In genomic region chr9:109035684-109036423, GRCh38 we compare ENCODE assay signal across 10 cellular contexts. TPM values are rescaled to one million over a fixed set of nuclear protein-coding genes. Genes with fewer than 3 reads are reported as not detected.
DNase-seq lines count a peak whose midpoint lies in the region; TF ChIP-seq lines count a peak whose summit lies in the region.
"Had no signal": no experiment of that assay in that cellular context is flagged by ENCODE, and none has a peak within 500 bp of the region (broad histone marks: within the 10 kb centered on the region; RNA-seq: fewer than 3 reads in every experiment).

No MANE protein-coding gene starts in this region.

- TF ChIP-seq EP300 in ovary (IDR thresholded peaks at IDR 0.05): no peak

- DNase-seq in Daoy (ENCODE audit: low read depth): peak; percentile 69
- DNase-seq in SK-N-MC (ENCODE audit: low read depth, low spot score): peak; percentile 37
- peak; percentile 86 for DNase-seq in fibroblast of pulmonary artery (ENCODE audit: low read depth)
- DNase-seq in ovary: peak; percentile 55 to 85 (median 74)
- DNase-seq in T-helper 1 cell: no peak
- no peak for DNase-seq in substantia nigra (lab: John Stamatoyannopoulos, UW)
- DNase-seq in inferior parietal cortex (ENCODE audit: extremely low spot score): no peak
- no peak for DNase-seq in cerebellar nuclear complex (lab: John Stamatoyannopoulos, UW)
- DNase-seq: activated naive CD4-positive, alpha-beta T cell treated with anti-CD3 and anti-CD28 coated beads, Interleukin-2, amount 50 U/mL, for 16 hours; DMS153 had no signal

- no peaks in the 10 kb centered on the region for H3K27me3 ChIP-seq in ovary

- WGBS in ovary, 3 donors: 16 to 18% (median 17%) methylated on average over 2 of the region's 2 CpGs

- no peak overlapping the region for H3K9ac ChIP-seq in SK-N-MC (ENCODE audit: insufficient read length)

- intact Hi-C loops in ovary (cut with DNase I): loop anchor here in 1 of 4 donors (10.0 kb wide), 1 partner anchor 59 kb away; no protein-coding TSS in a partner anchor

- peaks cover 47% of the 10 kb centered on the region for H3K36me3 ChIP-seq in SK-N-MC (ENCODE audit: insufficient read depth, low read length)
- H3K36me3 ChIP-seq in ovary: no peaks in the 10 kb centered on the region

- peaks cover 12% of the 10 kb centered on the region for H3K4me1 ChIP-seq in ovary (ENCODE audit: insufficient read depth)

- H3K27ac ChIP-seq in SK-N-MC (peak overlapping the region; percentile 69), ovary (peak overlapping the region in 1 of 2 donors; percentile 65), substantia nigra (ENCODE audit: low read depth, low read length, poor library complexity, severe bottlenecking) (no peak overlapping the region)

- TF ChIP-seq POLR2A in ovary (IDR thresholded peaks at IDR 0.05): no peak

- TF ChIP-seq CTCF in fibroblast of pulmonary artery (IDR thresholded peaks at IDR 0.05; ENCODE audit: low read length, missing control alignments): no peak
- no peak for TF ChIP-seq CTCF in ovary (IDR thresholded peaks at IDR 0.05)

- H3K9me3 ChIP-seq in SK-N-MC (ENCODE audit: low read depth, low read length) (no peaks in the 10 kb centered on the region), ovary (no peaks in the 10 kb centered on the region)

- H3K4me3 ChIP-seq in SK-N-MC (peak overlapping the region; percentile 31; the same call in 1 of the 2 replicates), fibroblast of pulmonary artery (replicated peaks; ENCODE audit: low read depth, low read length) (no peak overlapping the region), ovary (no peak overlapping the region)

RNA-seq across cellular contexts. Expression of gene CTNNAL1, which starts 22.6 kb away (rescaled TPM):
- total RNA-seq in Daoy (2014; rRNA removed; shearing (Covaris generic)): 311 and 350 TPM in 2 replicates
- 100 to 1,000 TPM in 6 of 7 donors, 10 to 100 TPM in 1; 82.4 to 238 (median 137) TPM for total RNA-seq in ovary
- polyA plus RNA-seq in ovary: 100 to 1,000 TPM; 130 to 138 TPM

Comparison
In these comparisons a context has a peak if more than half of its experiments do, and no peak if none do; other contexts are left out.
1. DNase-seq: peak in Daoy (single experiment), SK-N-MC (single experiment), fibroblast of pulmonary artery (single experiment) and ovary (5 of 5); none in T-helper 1 cell (0 of 5), substantia nigra (0 of 49), inferior parietal cortex (single experiment) and cerebellar nuclear complex (0 of 2).